ENCODE assay signal across 8 cellular contexts in the genomic region with DNA sequence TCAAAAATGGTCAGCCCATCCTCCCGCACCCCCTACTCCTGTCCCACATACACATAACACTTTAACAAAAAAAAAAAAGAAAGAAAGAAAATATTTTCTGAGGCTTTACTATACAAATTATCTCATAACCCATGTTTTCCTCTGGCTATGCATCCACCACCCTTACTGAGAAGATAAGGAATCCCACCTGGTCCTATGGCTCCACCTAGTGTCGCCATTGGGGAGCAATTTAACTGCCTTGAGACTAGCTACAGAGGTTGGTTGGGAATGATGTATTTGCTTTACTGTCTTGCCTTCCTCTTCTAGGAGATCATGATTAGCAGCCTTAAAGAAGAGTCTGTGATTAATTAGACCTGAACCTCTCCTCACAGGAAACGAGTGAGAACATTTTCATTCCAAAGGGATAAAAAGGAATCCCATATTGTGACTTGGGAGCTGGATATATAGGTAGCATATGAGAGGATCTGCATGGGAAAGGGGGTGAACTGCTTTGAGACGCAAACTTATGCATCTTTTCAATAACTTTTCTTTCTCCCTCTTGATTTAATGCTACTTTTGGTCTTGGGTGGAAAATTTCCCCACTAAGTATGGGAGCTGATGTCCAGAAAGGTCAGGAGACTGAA.
DNase-seq lines count a peak whose midpoint lies in the region; ATAC-seq lines count a peak whose summit lies in the region.

No MANE protein-coding gene starts in this region.

- ATAC-seq in GM19468 (IDR thresholded peaks at IDR 0.05; ENCODE audit: extremely low read depth, unreplicated experiment) (peak; percentile 70), HG03565 (IDR thresholded peaks at IDR 0.05; ENCODE audit: unreplicated experiment) (peak; percentile 98)
- ATAC-seq in effector memory CD8-positive, alpha-beta T cell (replicated peaks): peak; percentile 87

- H3K27me3 ChIP-seq in mesenchymal stem cell (ENCODE audit: control insufficient read depth in 1 of 2, insufficient read depth in 1 of 2, low read length in 2 of 2): peaks cover 0 to 18% of the 10 kb centered on the region in 2 experiments

- no peaks in the 10 kb centered on the region for H3K9me3 ChIP-seq in mesenchymal stem cell (ENCODE audit: control insufficient read depth, low read length)

- H3K79me1 ChIP-seq in mesenchymal stem cell (replicated peaks; ENCODE audit: low read length, poor library complexity, severe bottlenecking): no peaks in the 10 kb centered on the region

- H3K36me3 ChIP-seq in mesenchymal stem cell (ENCODE audit: control insufficient read depth in 1 of 2, insufficient read depth in 2 of 2, low read depth in 1 of 2, low read length in 2 of 2): no peaks in the 10 kb centered on the region

- no peak overlapping the region for H4K91ac ChIP-seq in mesenchymal stem cell (ENCODE audit: low read length)

- H3K4ac ChIP-seq in mesenchymal stem cell (ENCODE audit: low read depth in 1 of 2, low read length in 2 of 2): no peak overlapping the region

- H3K27ac ChIP-seq in mesenchymal stem cell (ENCODE audit: low read length, poor library complexity, severe bottlenecking): no peak overlapping the region

- H3K27me3 Mint-ChIP-seq in effector memory CD8-positive, alpha-beta T cell: peaks cover 0 to 9% of the 10 kb centered on the region in 2 donors

- DNase-seq in DMS 273 (lab: John Stamatoyannopoulos, UW; ENCODE audit: unreplicated experiment) (peak; percentile 90), NCI-H748 treated with DMSO at 0.1 percent for 48 hours (lab: John Stamatoyannopoulos, UW) (peak; percentile 90), mesenchymal stem cell (peak; percentile 76)
- DNase-seq in activated CD4-positive, alpha-beta T cell treated with anti-CD3 and anti-CD28 coated beads, Interleukin-2, amount 50 U/mL, for 48 hours: peak; percentile 70 to 74
- peak; percentile 52 to 62 (median 57) for DNase-seq in effector memory CD8-positive, alpha-beta T cell
- peak; percentile 16 to 30 for DNase-seq in stimulated activated CD8-positive, alpha-beta memory T cell treated with anti-CD3 and anti-CD28 coated beads, Interleukin-7, amount 100 ng/mL, for 1 hour (ENCODE audit: low read depth in 2 of 2)

- no peak overlapping the region for H3K14ac ChIP-seq in mesenchymal stem cell (ENCODE audit: low read length in 2 of 2)

- H2AK5ac ChIP-seq in mesenchymal stem cell (ENCODE audit: low read length, severe bottlenecking): no peak overlapping the region

- H3K4me1 ChIP-seq in mesenchymal stem cell (ENCODE audit: control insufficient read depth, insufficient read depth, low read depth, low read length): no peaks in the 10 kb centered on the region

- no peak overlapping the region for H4K8ac ChIP-seq in mesenchymal stem cell (ENCODE audit: low read length)

- no peak overlapping the region for H2BK120ac ChIP-seq in mesenchymal stem cell (ENCODE audit: low read depth, low read length)

- H3K36me3 Mint-ChIP-seq in effector memory CD8-positive, alpha-beta T cell (ENCODE audit: insufficient read depth): no peaks in the 10 kb centered on the region

- H3K18ac ChIP-seq in mesenchymal stem cell (ENCODE audit: low read depth in 1 of 2, low read length in 2 of 2): no peak overlapping the region

- no peak overlapping the region for H2BK12ac ChIP-seq in mesenchymal stem cell (ENCODE audit: low read length in 2 of 2)

- H3K9me3 Mint-ChIP-seq in effector memory CD8-positive, alpha-beta T cell: no peaks in the 10 kb centered on the region

- H2AFZ ChIP-seq in mesenchymal stem cell (ENCODE audit: low read depth, low read length): no peak overlapping the region

- 29% methylated on average over 2 of the region's 4 CpGs for WGBS in mesenchymal stem cell

- no peak overlapping the region for H3K4me3 ChIP-seq in mesenchymal stem cell (ENCODE audit: insufficient read depth in 1 of 2, low read depth in 1 of 2, low read length in 2 of 2)

- H2BK5ac ChIP-seq in mesenchymal stem cell (ENCODE audit: low read depth, low read length, poor library complexity, severe bottlenecking): no peak overlapping the region

- H3K4me2 ChIP-seq in mesenchymal stem cell (ENCODE audit: low read length, poor library complexity, severe bottlenecking): no peak overlapping the region

- no peak overlapping the region for H3K27ac Mint-ChIP-seq in effector memory CD8-positive, alpha-beta T cell

- no peak overlapping the region for H3K23ac ChIP-seq in mesenchymal stem cell (ENCODE audit: low read length in 2 of 2)

- H3K9ac ChIP-seq in mesenchymal stem cell (ENCODE audit: low read length): no peak overlapping the region

- no peak overlapping the region for H2BK15ac ChIP-seq in mesenchymal stem cell (ENCODE audit: low read depth, poor library complexity, severe bottlenecking)

- H3K4me3 Mint-ChIP-seq in effector memory CD8-positive, alpha-beta T cell: no peak overlapping the region

- H3K4me1 Mint-ChIP-seq in effector memory CD8-positive, alpha-beta T cell (ENCODE audit: low read depth in 2 of 2): no peaks in the 10 kb centered on the region

Comparison
In these comparisons a context has a peak if more than half of its experiments do, and no peak if none do; other contexts are left out.
1. DNase-seq: peak in every context shown above with its lines; median percentile 90 in DMS 273; 90 in NCI-H748 treated with DMSO at 0.1 percent for 48 hours; 76 in mesenchymal stem cell; 72 in activated CD4-positive, alpha-beta T cell treated with anti-CD3 and anti-CD28 coated beads, Interleukin-2, amount 50 U/mL, for 48 hours; 57 in effector memory CD8-positive, alpha-beta T cell; 23 in stimulated activated CD8-positive, alpha-beta memory T cell treated with anti-CD3 and anti-CD28 coated beads, Interleukin-7, amount 100 ng/mL, for 1 hour.